In the genomic region with DNA sequence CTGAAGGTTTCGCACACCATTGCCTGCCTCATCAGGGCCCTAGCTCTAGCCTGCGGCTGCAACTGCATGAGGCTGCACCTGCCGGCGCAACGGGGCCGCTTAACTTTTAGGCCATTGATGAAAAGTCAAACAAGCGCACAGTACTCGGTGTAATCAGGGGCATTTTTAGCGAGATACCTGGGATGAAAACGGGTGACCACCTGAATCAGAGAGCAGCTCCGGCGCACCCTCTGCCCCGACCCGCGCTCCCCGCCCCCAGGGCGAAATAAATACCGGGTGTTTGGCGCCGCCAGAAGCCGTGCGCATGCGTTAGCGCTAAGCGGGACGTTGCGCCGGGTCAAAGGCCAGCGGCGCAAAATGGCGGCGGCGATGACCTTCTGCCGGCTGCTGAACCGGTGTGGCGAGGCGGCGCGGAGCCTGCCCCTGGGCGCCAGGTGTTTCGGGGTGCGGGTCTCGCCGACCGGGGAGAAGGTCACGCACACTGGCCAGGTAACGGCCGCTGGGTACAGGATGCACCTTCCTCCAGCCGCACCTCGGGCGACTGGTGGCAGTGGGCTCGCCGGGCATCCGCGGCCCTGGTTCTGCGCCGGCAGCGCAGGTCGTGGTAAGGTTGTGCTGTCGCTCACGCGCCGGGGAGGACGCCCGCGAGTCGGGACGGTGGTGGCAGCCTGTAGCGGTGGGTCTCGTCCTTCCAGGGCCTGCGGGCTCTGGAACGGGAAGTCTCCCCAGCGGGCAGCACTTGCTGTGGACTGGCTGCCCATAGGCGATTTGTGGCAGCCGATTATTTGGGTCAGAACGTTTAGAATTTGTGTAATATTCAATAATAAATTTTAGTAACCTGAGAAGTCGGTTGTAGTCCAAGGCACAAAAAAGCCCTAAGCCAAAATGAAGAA, we compare ENCODE assay signal across 1 cellular context.
TF ChIP-seq lines count a peak whose summit lies in the region.

A gene (plus strand): TSS at position 347 of the 893 bp plus-strand sequence. CDS start 11 bp downstream, at position 358.

TF ChIP-seq in K562, 482 proteins besides CTCF, POLR2A, EP300 and RAD21 (continued from another document and continues in another):
- TF ChIP-seq, protein P1, sequence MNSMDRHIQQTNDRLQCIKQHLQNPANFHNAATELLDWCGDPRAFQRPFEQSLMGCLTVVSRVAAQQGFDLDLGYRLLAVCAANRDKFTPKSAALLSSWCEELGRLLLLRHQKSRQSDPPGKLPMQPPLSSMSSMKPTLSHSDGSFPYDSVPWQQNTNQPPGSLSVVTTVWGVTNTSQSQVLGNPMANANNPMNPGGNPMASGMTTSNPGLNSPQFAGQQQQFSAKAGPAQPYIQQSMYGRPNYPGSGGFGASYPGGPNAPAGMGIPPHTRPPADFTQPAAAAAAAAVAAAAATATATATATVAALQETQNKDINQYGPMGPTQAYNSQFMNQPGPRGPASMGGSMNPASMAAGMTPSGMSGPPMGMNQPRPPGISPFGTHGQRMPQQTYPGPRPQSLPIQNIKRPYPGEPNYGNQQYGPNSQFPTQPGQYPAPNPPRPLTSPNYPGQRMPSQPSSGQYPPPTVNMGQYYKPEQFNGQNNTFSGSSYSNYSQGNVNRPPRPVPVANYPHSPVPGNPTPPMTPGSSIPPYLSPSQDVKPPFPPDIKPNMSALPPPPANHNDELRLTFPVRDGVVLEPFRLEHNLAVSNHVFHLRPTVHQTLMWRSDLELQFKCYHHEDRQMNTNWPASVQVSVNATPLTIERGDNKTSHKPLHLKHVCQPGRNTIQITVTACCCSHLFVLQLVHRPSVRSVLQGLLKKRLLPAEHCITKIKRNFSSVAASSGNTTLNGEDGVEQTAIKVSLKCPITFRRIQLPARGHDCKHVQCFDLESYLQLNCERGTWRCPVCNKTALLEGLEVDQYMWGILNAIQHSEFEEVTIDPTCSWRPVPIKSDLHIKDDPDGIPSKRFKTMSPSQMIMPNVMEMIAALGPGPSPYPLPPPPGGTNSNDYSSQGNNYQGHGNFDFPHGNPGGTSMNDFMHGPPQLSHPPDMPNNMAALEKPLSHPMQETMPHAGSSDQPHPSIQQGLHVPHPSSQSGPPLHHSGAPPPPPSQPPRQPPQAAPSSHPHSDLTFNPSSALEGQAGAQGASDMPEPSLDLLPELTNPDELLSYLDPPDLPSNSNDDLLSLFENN (IDR thresholded peaks at IDR 0.05; ENCODE audit: low read depth in 2 of 2, low read length in 2 of 2) = no peak
- no peak for TF ChIP-seq FOXA1 (IDR thresholded peaks at IDR 0.05; ENCODE audit: borderline replicate concordance)
- peak; percentile 97 for TF ChIP-seq RBFOX2 (IDR thresholded peaks at IDR 0.05; ENCODE audit: low read depth, low read length)
- TF ChIP-seq ZNF253 (CRISPR knock-in tag; conservative IDR thresholded peaks at IDR 0.05) = no peak
- TF ChIP-seq, protein P2, sequence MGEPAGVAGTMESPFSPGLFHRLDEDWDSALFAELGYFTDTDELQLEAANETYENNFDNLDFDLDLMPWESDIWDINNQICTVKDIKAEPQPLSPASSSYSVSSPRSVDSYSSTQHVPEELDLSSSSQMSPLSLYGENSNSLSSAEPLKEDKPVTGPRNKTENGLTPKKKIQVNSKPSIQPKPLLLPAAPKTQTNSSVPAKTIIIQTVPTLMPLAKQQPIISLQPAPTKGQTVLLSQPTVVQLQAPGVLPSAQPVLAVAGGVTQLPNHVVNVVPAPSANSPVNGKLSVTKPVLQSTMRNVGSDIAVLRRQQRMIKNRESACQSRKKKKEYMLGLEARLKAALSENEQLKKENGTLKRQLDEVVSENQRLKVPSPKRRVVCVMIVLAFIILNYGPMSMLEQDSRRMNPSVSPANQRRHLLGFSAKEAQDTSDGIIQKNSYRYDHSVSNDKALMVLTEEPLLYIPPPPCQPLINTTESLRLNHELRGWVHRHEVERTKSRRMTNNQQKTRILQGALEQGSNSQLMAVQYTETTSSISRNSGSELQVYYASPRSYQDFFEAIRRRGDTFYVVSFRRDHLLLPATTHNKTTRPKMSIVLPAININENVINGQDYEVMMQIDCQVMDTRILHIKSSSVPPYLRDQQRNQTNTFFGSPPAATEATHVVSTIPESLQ (CRISPR knock-in tag; IDR thresholded peaks at IDR 0.05) = 0 out of 2 replicates have a peak, but pooled peaks have one; percentile 3
- TF ChIP-seq THRAP3 (IDR thresholded peaks at IDR 0.05; ENCODE audit: borderline replicate concordance) = no peak
- 0 out of 2 replicates have a peak, but pooled peaks have one; percentile 50 for TF ChIP-seq KDM2B (CRISPR knock-in tag; IDR thresholded peaks at IDR 0.05)
- TF ChIP-seq, protein P3, sequence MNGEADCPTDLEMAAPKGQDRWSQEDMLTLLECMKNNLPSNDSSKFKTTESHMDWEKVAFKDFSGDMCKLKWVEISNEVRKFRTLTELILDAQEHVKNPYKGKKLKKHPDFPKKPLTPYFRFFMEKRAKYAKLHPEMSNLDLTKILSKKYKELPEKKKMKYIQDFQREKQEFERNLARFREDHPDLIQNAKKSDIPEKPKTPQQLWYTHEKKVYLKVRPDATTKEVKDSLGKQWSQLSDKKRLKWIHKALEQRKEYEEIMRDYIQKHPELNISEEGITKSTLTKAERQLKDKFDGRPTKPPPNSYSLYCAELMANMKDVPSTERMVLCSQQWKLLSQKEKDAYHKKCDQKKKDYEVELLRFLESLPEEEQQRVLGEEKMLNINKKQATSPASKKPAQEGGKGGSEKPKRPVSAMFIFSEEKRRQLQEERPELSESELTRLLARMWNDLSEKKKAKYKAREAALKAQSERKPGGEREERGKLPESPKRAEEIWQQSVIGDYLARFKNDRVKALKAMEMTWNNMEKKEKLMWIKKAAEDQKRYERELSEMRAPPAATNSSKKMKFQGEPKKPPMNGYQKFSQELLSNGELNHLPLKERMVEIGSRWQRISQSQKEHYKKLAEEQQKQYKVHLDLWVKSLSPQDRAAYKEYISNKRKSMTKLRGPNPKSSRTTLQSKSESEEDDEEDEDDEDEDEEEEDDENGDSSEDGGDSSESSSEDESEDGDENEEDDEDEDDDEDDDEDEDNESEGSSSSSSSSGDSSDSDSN (IDR thresholded peaks at IDR 0.05; ENCODE audit: borderline replicate concordance in 1 of 2, low read depth in 2 of 2, low read length in 2 of 2) = peak in 1 of 2 experiments; percentile 48; a peak in 1 of 4 replicates
- no peak for TF ChIP-seq OTX1 (CRISPR knock-in tag; IDR thresholded peaks at IDR 0.05)
- TF ChIP-seq, protein P4, sequence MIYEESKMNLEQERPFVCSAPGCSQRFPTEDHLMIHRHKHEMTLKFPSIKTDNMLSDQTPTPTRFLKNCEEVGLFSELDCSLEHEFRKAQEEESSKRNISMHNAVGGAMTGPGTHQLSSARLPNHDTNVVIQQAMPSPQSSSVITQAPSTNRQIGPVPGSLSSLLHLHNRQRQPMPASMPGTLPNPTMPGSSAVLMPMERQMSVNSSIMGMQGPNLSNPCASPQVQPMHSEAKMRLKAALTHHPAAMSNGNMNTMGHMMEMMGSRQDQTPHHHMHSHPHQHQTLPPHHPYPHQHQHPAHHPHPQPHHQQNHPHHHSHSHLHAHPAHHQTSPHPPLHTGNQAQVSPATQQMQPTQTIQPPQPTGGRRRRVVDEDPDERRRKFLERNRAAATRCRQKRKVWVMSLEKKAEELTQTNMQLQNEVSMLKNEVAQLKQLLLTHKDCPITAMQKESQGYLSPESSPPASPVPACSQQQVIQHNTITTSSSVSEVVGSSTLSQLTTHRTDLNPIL (CRISPR knock-in tag; IDR thresholded peaks at IDR 0.05) = no peak
- TF ChIP-seq LEF1 (IDR thresholded peaks at IDR 0.05) = no peak
- TF ChIP-seq CBFB (CRISPR knock-in tag; IDR thresholded peaks at IDR 0.05) = no peak
- TF ChIP-seq HCFC1 (IDR thresholded peaks at IDR 0.05; ENCODE audit: low read depth, low read length) = peak; percentile 68
- TF ChIP-seq, protein P5, sequence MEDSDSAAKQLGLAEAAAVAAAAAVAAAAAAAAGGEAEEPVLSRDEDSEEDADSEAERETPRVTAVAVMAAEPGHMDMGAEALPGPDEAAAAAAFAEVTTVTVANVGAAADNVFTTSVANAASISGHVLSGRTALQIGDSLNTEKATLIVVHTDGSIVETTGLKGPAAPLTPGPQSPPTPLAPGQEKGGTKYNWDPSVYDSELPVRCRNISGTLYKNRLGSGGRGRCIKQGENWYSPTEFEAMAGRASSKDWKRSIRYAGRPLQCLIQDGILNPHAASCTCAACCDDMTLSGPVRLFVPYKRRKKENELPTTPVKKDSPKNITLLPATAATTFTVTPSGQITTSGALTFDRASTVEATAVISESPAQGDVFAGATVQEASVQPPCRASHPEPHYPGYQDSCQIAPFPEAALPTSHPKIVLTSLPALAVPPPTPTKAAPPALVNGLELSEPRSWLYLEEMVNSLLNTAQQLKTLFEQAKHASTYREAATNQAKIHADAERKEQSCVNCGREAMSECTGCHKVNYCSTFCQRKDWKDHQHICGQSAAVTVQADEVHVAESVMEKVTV (CRISPR knock-in tag; IDR thresholded peaks at IDR 0.05) = no peak
- peak; percentile 63; the same call in 1 of the 2 replicates for TF ChIP-seq PML (IDR thresholded peaks at IDR 0.05; ENCODE audit: low read length)
- peak; percentile 96 for TF ChIP-seq CHD1 (IDR thresholded peaks at IDR 0.05; ENCODE audit: low read length)
- TF ChIP-seq HDAC8 (tag; IDR thresholded peaks at IDR 0.05) = no peak
- no peak for TF ChIP-seq ZNF324 (CRISPR knock-in tag; IDR thresholded peaks at IDR 0.05)
- TF ChIP-seq, protein P6, sequence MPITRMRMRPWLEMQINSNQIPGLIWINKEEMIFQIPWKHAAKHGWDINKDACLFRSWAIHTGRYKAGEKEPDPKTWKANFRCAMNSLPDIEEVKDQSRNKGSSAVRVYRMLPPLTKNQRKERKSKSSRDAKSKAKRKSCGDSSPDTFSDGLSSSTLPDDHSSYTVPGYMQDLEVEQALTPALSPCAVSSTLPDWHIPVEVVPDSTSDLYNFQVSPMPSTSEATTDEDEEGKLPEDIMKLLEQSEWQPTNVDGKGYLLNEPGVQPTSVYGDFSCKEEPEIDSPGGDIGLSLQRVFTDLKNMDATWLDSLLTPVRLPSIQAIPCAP (CRISPR knock-in tag; IDR thresholded peaks at IDR 0.05; ENCODE audit: borderline replicate concordance) = no peak
- no peak for TF ChIP-seq GTF2F1 (IDR thresholded peaks at IDR 0.05; ENCODE audit: low read depth, low read length)
- TF ChIP-seq ELF4 (CRISPR knock-in tag; IDR thresholded peaks at IDR 0.05) = no peak
- TF ChIP-seq, protein P7, sequence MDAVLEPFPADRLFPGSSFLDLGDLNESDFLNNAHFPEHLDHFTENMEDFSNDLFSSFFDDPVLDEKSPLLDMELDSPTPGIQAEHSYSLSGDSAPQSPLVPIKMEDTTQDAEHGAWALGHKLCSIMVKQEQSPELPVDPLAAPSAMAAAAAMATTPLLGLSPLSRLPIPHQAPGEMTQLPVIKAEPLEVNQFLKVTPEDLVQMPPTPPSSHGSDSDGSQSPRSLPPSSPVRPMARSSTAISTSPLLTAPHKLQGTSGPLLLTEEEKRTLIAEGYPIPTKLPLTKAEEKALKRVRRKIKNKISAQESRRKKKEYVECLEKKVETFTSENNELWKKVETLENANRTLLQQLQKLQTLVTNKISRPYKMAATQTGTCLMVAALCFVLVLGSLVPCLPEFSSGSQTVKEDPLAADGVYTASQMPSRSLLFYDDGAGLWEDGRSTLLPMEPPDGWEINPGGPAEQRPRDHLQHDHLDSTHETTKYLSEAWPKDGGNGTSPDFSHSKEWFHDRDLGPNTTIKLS (IDR thresholded peaks at IDR 0.05; ENCODE audit: borderline replicate concordance, low read depth) = peak; percentile 29; the same call in 1 of the 2 replicates
- no peak for TF ChIP-seq ZFP30 (CRISPR knock-in tag; IDR thresholded peaks at IDR 0.05; ENCODE audit: borderline replicate concordance)
- TF ChIP-seq, protein P8, sequence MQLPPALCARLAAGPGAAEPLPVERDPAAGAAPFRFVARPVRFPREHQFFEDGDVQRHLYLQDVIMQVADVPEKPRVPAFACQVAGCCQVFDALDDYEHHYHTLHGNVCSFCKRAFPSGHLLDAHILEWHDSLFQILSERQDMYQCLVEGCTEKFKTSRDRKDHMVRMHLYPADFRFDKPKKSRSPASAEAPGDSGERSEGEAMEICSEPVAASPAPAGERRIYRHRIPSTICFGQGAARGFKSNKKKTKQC (CRISPR knock-in tag; IDR thresholded peaks at IDR 0.05) = peak; percentile 56; the same call in 1 of the 2 replicates
- TF ChIP-seq, protein P9, sequence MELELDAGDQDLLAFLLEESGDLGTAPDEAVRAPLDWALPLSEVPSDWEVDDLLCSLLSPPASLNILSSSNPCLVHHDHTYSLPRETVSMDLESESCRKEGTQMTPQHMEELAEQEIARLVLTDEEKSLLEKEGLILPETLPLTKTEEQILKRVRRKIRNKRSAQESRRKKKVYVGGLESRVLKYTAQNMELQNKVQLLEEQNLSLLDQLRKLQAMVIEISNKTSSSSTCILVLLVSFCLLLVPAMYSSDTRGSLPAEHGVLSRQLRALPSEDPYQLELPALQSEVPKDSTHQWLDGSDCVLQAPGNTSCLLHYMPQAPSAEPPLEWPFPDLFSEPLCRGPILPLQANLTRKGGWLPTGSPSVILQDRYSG (tag; conservative IDR thresholded peaks at IDR 0.05; ENCODE audit: low read depth) = no peak
- no peak for TF ChIP-seq ZNF780A (CRISPR knock-in tag; IDR thresholded peaks at IDR 0.05)
- TF ChIP-seq EP400 (IDR thresholded peaks at IDR 0.05) = peak; percentile 95
- TF ChIP-seq ZNF778 (CRISPR knock-in tag; IDR thresholded peaks at IDR 0.05) = no peak
- TF ChIP-seq, protein P10, sequence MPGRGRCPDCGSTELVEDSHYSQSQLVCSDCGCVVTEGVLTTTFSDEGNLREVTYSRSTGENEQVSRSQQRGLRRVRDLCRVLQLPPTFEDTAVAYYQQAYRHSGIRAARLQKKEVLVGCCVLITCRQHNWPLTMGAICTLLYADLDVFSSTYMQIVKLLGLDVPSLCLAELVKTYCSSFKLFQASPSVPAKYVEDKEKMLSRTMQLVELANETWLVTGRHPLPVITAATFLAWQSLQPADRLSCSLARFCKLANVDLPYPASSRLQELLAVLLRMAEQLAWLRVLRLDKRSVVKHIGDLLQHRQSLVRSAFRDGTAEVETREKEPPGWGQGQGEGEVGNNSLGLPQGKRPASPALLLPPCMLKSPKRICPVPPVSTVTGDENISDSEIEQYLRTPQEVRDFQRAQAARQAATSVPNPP (IDR thresholded peaks at IDR 0.05; ENCODE audit: borderline replicate concordance, insufficient read depth, insufficient read length) = no peak
- no peak; the same call in 1 of the 2 replicates for TF ChIP-seq SMARCE1 (IDR thresholded peaks at IDR 0.05)
- no peak for TF ChIP-seq PTTG1 (tag; IDR thresholded peaks at IDR 0.05; ENCODE audit: low read depth)
